ENCODE assay signal across 11 cellular contexts in the genomic region with DNA sequence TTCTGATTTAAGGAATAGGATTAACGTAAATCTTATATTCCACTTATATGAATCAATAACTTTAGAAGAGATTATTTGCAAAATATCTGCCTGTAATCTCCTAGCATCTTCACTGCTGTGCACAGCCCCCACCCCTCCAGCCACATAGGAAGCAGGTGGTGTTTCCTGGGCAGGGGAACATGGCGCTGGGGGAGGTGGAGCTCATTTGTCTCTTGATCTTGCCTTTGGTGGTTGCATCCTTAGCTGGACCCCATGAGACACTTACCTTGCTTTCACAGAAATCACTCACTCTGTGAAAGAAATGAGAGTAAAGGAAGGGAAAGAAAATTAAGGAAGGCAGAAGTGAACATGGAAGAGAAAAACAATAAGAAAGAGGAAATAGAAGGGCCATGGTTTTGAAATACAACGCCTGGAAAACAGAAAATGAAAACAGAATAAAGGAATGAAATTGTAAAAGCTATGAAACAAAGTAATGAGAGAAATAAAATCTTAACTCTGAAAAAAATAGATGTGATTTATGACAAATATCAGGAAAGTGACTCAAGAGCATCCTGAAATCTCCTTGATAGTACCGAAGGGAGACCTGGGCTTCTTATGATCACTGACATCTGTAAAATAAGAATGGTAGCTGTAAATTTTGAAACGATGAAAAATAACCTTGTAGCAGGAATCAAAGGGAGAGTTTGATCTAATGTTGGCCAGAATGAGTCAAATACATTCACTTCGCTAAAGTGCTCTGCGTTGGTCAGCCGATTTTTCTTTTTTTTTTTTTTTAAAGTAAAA. TPM values are rescaled to one million over a fixed set of nuclear protein-coding genes. Genes with fewer than 3 reads are reported as not detected.
DNase-seq lines count a peak whose midpoint lies in the region; ATAC-seq, FAIRE-seq and TF ChIP-seq lines count a peak whose summit lies in the region.
"Had no signal": no experiment of that assay in that cellular context is flagged by ENCODE, and none has a peak within 500 bp of the region (broad histone marks: within the 10 kb centered on the region; RNA-seq: fewer than 3 reads in every experiment).

No MANE protein-coding gene starts in this region.

- peak overlapping the region; percentile 97 for H3K27ac ChIP-seq in DND-41 (ENCODE audit: low read length)

- peak overlapping the region; percentile 59 for H3K4me2 ChIP-seq in DND-41 (ENCODE audit: insufficient read depth, low read length)

- no peak overlapping the region for H2AFZ ChIP-seq in DND-41 (ENCODE audit: low read depth, low read length)

- H3K36me3 ChIP-seq in DND-41 (ENCODE audit: insufficient read depth, low read length): no peaks in the 10 kb centered on the region
- H3K36me3 ChIP-seq: left lung, tibial nerve had no signal

- peak; percentile 75 for ATAC-seq in DND-41 (ENCODE audit: insufficient read depth, low read depth)
- ATAC-seq in GM21529 (IDR thresholded peaks at IDR 0.05; ENCODE audit: unreplicated experiment): peak; percentile 33
- ATAC-seq in HG03135 (IDR thresholded peaks at IDR 0.05; ENCODE audit: unreplicated experiment): no peak
- ATAC-seq: left lung had no signal

- H3K9me3 Mint-ChIP-seq in T-helper 2 cell treated with Interferon-gamma antibody and Interleukin-4, amounts not matched to agents 5 μg/mL and 100 μg/mL, for 36 hours: peaks cover 20% of the 10 kb centered on the region
- H3K9me3 Mint-ChIP-seq in glutamatergic neuron (ENCODE audit: unreplicated experiment): no peaks in the 10 kb centered on the region

- peaks cover 16% of the 10 kb centered on the region for H3K36me3 Mint-ChIP-seq in T-helper 2 cell treated with Interferon-gamma antibody and Interleukin-4, amounts not matched to agents 5 μg/mL and 100 μg/mL, for 36 hours (ENCODE audit: low read depth)
- no peaks in the 10 kb centered on the region for H3K36me3 Mint-ChIP-seq in glutamatergic neuron (ENCODE audit: unreplicated experiment)

- intact Hi-C loops in cardiac septum (cut with DNase I): no loop called here

- H3K27me3 Mint-ChIP-seq in T-helper 2 cell treated with Interferon-gamma antibody and Interleukin-4, amounts not matched to agents 5 μg/mL and 100 μg/mL, for 36 hours (ENCODE audit: low read depth): peaks cover 3% of the 10 kb centered on the region
- peaks cover 2% of the 10 kb centered on the region for H3K27me3 Mint-ChIP-seq in glutamatergic neuron (ENCODE audit: unreplicated experiment)

- H3K4me3 Mint-ChIP-seq in T-helper 2 cell treated with Interferon-gamma antibody and Interleukin-4, amounts not matched to agents 5 μg/mL and 100 μg/mL, for 36 hours: peak overlapping the region; percentile 85
- H3K4me3 Mint-ChIP-seq in glutamatergic neuron (ENCODE audit: unreplicated experiment): no peak overlapping the region

- H3K79me2 ChIP-seq in DND-41 (ENCODE audit: insufficient read depth, low read length): peaks cover 15% of the 10 kb centered on the region; the same call in 1 of the 2 replicates

- H3K4me1 Mint-ChIP-seq in T-helper 2 cell treated with Interferon-gamma antibody and Interleukin-4, amounts not matched to agents 5 μg/mL and 100 μg/mL, for 36 hours (ENCODE audit: low read depth): peaks cover 48% of the 10 kb centered on the region
- peaks cover 18% of the 10 kb centered on the region for H3K4me1 Mint-ChIP-seq in glutamatergic neuron (ENCODE audit: low read depth, unreplicated experiment)

- H3K4me3 ChIP-seq in DND-41 (ENCODE audit: low read depth in 1 of 2, low read length in 2 of 2): peak overlapping the region in 1 of 2 experiments; percentile 33; a peak in 2 of 4 replicates
- H3K4me3 ChIP-seq: left lung, tibial nerve had no signal

- no peak for TF ChIP-seq CTCF in DND-41 (IDR thresholded peaks at IDR 0.05; ENCODE audit: borderline replicate concordance, extremely low read depth, low read length, poor library complexity, severe bottlenecking)
- TF ChIP-seq CTCF in glutamatergic neuron (IDR thresholded peaks at IDR 0.05; ENCODE audit: partially characterized antibody, unreplicated experiment): no peak

- DNase-seq in DND-41 (peak; percentile 95), glutamatergic neuron (peak; percentile 33), frontal cortex (ENCODE audit: low spot score in 2 of 2) (no peak), cardiac septum (ENCODE audit: low spot score) (no peak), medulla oblongata (ENCODE audit: extremely low spot score) (no peak)
- DNase-seq in T-helper 2 cell treated with Interferon-gamma antibody and Interleukin-4, amounts not matched to agents 5 μg/mL and 100 μg/mL, for 36 hours (ENCODE audit: low spot score): no peak
- DNase-seq: left lung had no signal

- no peaks in the 10 kb centered on the region for H3K9me3 ChIP-seq in DND-41 (ENCODE audit: insufficient read depth, low read length, severe bottlenecking)
- H3K9me3 ChIP-seq: left lung, tibial nerve had no signal

- peak overlapping the region; percentile 99 for H3K27ac Mint-ChIP-seq in T-helper 2 cell treated with Interferon-gamma antibody and Interleukin-4, amounts not matched to agents 5 μg/mL and 100 μg/mL, for 36 hours
- H3K27ac Mint-ChIP-seq in glutamatergic neuron (ENCODE audit: unreplicated experiment): peak overlapping the region; percentile 84

- H3K27me3 ChIP-seq in DND-41 (ENCODE audit: insufficient read depth, low read length, poor library complexity): no peaks in the 10 kb centered on the region
- H3K27me3 ChIP-seq: left lung, tibial nerve had no signal

- H3K9ac ChIP-seq in DND-41 (ENCODE audit: low read depth, low read length): peak overlapping the region; percentile 76

- FAIRE-seq in frontal cortex (lab: Jason Lieb, UNC): no peak
- FAIRE-seq: endothelial cell of umbilical vein had no signal

- H3K4me1 ChIP-seq in DND-41 (ENCODE audit: insufficient read depth, low read length): peaks cover 84% of the 10 kb centered on the region

- no peaks in the 10 kb centered on the region for H4K20me1 ChIP-seq in DND-41 (ENCODE audit: insufficient read depth, low read length)

RNA-seq across cellular contexts. Expression of gene RNASEH2B, which starts 17.2 kb away (rescaled TPM):
- total RNA-seq in glutamatergic neuron (ENCODE audit: unreplicated experiment) (10.4 TPM), frontal cortex (424 TPM), cardiac septum (37.2 TPM)

RNA-seq across cellular contexts. Expression of gene DLEU7, which starts 48.9 kb away (rescaled TPM):
- total RNA-seq in glutamatergic neuron (ENCODE audit: unreplicated experiment) (2.3 TPM), frontal cortex (17.9 TPM), cardiac septum (not detected)
- total RNA-seq: endothelial cell of umbilical vein had no signal

Comparison
In these comparisons a context has a peak if more than half of its experiments do, and no peak if none do; other contexts are left out.
1. DNase-seq: peak in DND-41 (single experiment) and glutamatergic neuron (single experiment); none in T-helper 2 cell treated with Interferon-gamma antibody and Interleukin-4, amounts not matched to agents 5 μg/mL and 100 μg/mL, for 36 hours (single experiment), frontal cortex (0 of 2), cardiac septum (single experiment) and medulla oblongata (single experiment).
2. RNA of gene RNASEH2B, which starts 17.2 kb away (total RNA-seq): 424 TPM in frontal cortex (single experiment); 37.2 TPM in cardiac septum (single experiment) and 10.4 TPM in glutamatergic neuron (single experiment); every median in the first group is over 10 times any median in the second.